ENCODE assay signal across 1 cellular context in the genomic region with DNA sequence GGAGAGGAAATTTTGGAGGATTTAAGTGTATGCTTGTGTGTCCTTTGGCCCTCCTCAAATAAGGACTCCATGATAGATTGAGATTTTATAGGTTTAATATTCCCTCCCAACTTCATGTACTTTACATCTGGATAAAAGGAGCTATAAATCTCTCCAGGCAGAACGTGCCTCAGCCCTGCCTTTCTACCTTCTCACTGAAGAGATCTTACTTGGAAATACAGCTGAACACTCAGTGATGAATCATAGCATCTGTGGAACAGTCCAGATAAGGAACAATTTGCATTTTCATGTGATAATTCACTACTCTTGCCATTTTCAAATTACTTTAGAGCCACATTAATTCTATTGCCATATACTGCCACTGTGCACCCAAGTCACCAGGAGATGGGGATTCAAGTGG.
TF ChIP-seq lines count a peak whose summit lies in the region.

No MANE protein-coding gene starts in this region.

TF ChIP-seq in SK-N-SH treated with all-trans-retinoic acid at 6 μM for 48 hours, 23 proteins besides CTCF, POLR2A, EP300 and RAD21 (continued from another document):
- TF ChIP-seq, protein P1, sequence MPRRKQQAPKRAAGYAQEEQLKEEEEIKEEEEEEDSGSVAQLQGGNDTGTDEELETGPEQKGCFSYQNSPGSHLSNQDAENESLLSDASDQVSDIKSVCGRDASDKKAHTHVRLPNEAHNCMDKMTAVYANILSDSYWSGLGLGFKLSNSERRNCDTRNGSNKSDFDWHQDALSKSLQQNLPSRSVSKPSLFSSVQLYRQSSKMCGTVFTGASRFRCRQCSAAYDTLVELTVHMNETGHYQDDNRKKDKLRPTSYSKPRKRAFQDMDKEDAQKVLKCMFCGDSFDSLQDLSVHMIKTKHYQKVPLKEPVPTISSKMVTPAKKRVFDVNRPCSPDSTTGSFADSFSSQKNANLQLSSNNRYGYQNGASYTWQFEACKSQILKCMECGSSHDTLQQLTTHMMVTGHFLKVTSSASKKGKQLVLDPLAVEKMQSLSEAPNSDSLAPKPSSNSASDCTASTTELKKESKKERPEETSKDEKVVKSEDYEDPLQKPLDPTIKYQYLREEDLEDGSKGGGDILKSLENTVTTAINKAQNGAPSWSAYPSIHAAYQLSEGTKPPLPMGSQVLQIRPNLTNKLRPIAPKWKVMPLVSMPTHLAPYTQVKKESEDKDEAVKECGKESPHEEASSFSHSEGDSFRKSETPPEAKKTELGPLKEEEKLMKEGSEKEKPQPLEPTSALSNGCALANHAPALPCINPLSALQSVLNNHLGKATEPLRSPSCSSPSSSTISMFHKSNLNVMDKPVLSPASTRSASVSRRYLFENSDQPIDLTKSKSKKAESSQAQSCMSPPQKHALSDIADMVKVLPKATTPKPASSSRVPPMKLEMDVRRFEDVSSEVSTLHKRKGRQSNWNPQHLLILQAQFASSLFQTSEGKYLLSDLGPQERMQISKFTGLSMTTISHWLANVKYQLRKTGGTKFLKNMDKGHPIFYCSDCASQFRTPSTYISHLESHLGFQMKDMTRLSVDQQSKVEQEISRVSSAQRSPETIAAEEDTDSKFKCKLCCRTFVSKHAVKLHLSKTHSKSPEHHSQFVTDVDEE (CRISPR knock-in tag; IDR thresholded peaks at IDR 0.05) = no peak
- no peak for TF ChIP-seq ZNF565 (CRISPR knock-in tag; conservative IDR thresholded peaks at IDR 0.05; ENCODE audit: low read depth)
- TF ChIP-seq ZC3H10 (CRISPR knock-in tag; IDR thresholded peaks at IDR 0.05) = no peak
- TF ChIP-seq ISL1 (CRISPR knock-in tag; IDR thresholded peaks at IDR 0.05) = no peak
- TF ChIP-seq, protein P2, sequence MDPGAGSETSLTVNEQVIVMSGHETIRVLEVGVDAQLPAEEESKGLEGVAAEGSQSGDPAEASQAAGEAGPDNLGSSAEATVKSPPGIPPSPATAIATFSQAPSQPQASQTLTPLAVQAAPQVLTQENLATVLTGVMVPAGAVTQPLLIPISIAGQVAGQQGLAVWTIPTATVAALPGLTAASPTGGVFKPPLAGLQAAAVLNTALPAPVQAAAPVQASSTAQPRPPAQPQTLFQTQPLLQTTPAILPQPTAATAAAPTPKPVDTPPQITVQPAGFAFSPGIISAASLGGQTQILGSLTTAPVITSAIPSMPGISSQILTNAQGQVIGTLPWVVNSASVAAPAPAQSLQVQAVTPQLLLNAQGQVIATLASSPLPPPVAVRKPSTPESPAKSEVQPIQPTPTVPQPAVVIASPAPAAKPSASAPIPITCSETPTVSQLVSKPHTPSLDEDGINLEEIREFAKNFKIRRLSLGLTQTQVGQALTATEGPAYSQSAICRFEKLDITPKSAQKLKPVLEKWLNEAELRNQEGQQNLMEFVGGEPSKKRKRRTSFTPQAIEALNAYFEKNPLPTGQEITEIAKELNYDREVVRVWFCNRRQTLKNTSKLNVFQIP (CRISPR knock-in tag; IDR thresholded peaks at IDR 0.05; ENCODE audit: borderline replicate concordance, low read depth) = no peak
- no peak for TF ChIP-seq OSR1 (CRISPR knock-in tag; IDR thresholded peaks at IDR 0.05)
- TF ChIP-seq TCF4 (CRISPR knock-in tag; IDR thresholded peaks at IDR 0.05; ENCODE audit: borderline replicate concordance) = no peak
